In the genomic region with DNA sequence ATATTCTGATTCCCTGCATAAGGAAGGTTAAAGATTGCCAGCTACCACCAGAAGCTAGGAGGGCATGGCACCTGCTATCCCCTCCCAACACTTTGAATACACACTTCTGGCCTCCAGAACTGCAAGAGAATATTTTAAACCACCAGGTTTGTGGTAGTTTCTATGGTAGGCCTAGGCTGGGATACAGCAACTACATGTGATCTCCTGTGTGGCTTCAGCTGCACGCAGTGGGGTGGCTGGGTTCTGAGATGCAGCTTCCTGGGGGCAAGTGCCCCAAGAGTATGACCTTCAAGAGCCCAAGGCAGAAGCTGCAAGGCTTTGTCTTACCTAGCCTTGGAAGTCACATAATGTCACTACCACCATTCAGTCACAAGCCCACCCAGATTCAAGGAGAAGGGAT, we compare ENCODE assay signal across 34 cellular contexts.
"Had no signal": no experiment of that assay in that cellular context is flagged by ENCODE, and none has a peak within 500 bp of the region (broad histone marks: within the 10 kb centered on the region; RNA-seq: fewer than 3 reads in every experiment).

No MANE protein-coding gene starts in this region.

- DNase-seq: Karpas-422, Kasumi-1, KG1, MG63, MM.1S, MV-4-11, NCI-H1048, NCI-H1092, NCI-H1092 treated with DMSO at 0.1 percent for 48 hours, NCI-H1105, NCI-H1105 treated with DMSO at 0.1 percent for 48 hours, NCI-H1417, NCI-H1417 treated with DMSO at 0.1 percent for 48 hours, NCI-H1436, NCI-H1436 treated with DMSO at 0.1 percent for 48 hours, NCI-H146, NCI-H1694, NCI-H1694 treated with DMSO at 0.1 percent for 48 hours, NCI-H187, NCI-H187 treated with DMSO at 0.1 percent for 48 hours, NCI-H1930, NCI-H2029, NCI-H2029 treated with DMSO at 0.1 percent for 48 hours, NCI-H2081, NCI-H2081 treated with DMSO at 0.1 percent for 48 hours, NCI-H2107, NCI-H2171, NCI-H2171 treated with DMSO at 0.1 percent for 48 hours, NCI-H2227 treated with DMSO at 0.1 percent for 48 hours, NCI-H226, NCI-H345, NCI-H446, NCI-H446 treated with DMSO at 0.1 percent for 48 hours had no signal

- H3K27ac ChIP-seq: KMS-11 had no signal

- H3K27me3 ChIP-seq: MG63 had no signal

- H3K4me3 ChIP-seq: MG63 had no signal

- H3K4me2 ChIP-seq: KMS-11 had no signal

- H3K9ac ChIP-seq: KMS-11 had no signal

- H3K36me3 ChIP-seq: MG63 had no signal

- H3K9me3 ChIP-seq: MG63 had no signal
